Comparison of ENCODE assay signal across 26 cellular contexts in genomic region chr5:74403771-74404170, GRCh38.
"Had no signal": no experiment of that assay in that cellular context is flagged by ENCODE, and none has a peak within 500 bp of the region (broad histone marks: within the 10 kb centered on the region; RNA-seq: fewer than 3 reads in every experiment).

No MANE protein-coding gene starts in this region.

- H3K27ac Mint-ChIP-seq: naive B cell; nephron progenitor cell; neural progenitor cell; stimulated activated naive B cell treated with anti-CD40 and anti-IgM and Interleukin-4, amounts not matched to agents 10 μg/mL and 1 μg/mL and 100 μg/mL, for 72 hours had no signal

- H3K36me3 ChIP-seq: heart right ventricle, lower lobe of right lung, neural progenitor cell, neutrophil, right atrium auricular region, right lobe of liver, stomach, thyroid gland, transverse colon, upper lobe of right lung had no signal

- H3K4me1 ChIP-seq: neural progenitor cell, right atrium auricular region, thyroid gland, upper lobe of right lung had no signal

- H3K27me3 ChIP-seq: heart right ventricle, hepatocyte, neural progenitor cell, neutrophil, right atrium auricular region, right lobe of liver, stomach, testis, thyroid gland, transverse colon, upper lobe of right lung had no signal

- H3K9me3 ChIP-seq: lower lobe of right lung, neutrophil, right atrium auricular region, right lobe of liver, stomach, testis, thyroid gland, transverse colon, upper lobe of right lung had no signal

- ATAC-seq: left cardiac atrium; left lobe of liver; lower lobe of right lung; right lobe of liver; stimulated activated naive B cell treated with anti-CD40 and anti-IgM and Interleukin-4, amounts not matched to agents 10 μg/mL and 1 μg/mL and 100 μg/mL, for 72 hours; stimulated activated naive CD8-positive, alpha-beta T cell treated with anti-CD3 and anti-CD28 coated beads, Interleukin-15, Interleukin-2, amounts not matched to agents 100 U/mL and 50 U/mL, for 24 hours; upper lobe of right lung had no signal

- H3K4me1 Mint-ChIP-seq: naive B cell had no signal

- H3K4me3 ChIP-seq: heart right ventricle, hepatocyte, lower lobe of right lung, neural progenitor cell, right atrium auricular region, right lobe of liver, stomach, testis, thyroid gland, transverse colon, upper lobe of right lung had no signal

- H3K27ac ChIP-seq: heart right ventricle, hepatocyte, lower lobe of right lung, neural progenitor cell, neutrophil, right atrium auricular region, right lobe of liver, stomach, thyroid gland, transverse colon, upper lobe of right lung had no signal

- H3K4me3 Mint-ChIP-seq: naive B cell; nephron progenitor cell; neural progenitor cell; stimulated activated naive B cell treated with anti-CD40 and anti-IgM and Interleukin-4, amounts not matched to agents 10 μg/mL and 1 μg/mL and 100 μg/mL, for 72 hours had no signal

- DNase-seq: heart right ventricle; kidney glomerular epithelial cell; left cardiac atrium; lower lobe of right lung; mammary epithelial cell; mesenchymal stem cell; naive B cell; nephron progenitor cell; occipital lobe; right lobe of liver; stimulated activated CD4-positive, alpha-beta T cell treated with anti-CD3 and anti-CD28 coated beads, Interleukin-12 subunit alpha, Interleukin-12 subunit beta, amount 100 ng/mL, for 4 hours; stimulated activated CD4-positive, alpha-beta T cell treated with anti-CD3 and anti-CD28 coated beads, Interleukin-15, amount 100 ng/mL, for 24 hours; stimulated activated CD4-positive, alpha-beta T cell treated with anti-CD3 and anti-CD28 coated beads, Interleukin-2, amount 100 ng/mL, for 24 hours; stimulated activated CD4-positive, alpha-beta T cell treated with anti-CD3 and anti-CD28 coated beads, Interleukin-4, amount 100 ng/mL, for 1 hour; stimulated activated naive B cell treated with anti-CD40 and anti-IgM and Interleukin-4, amounts not matched to agents 10 μg/mL and 1 μg/mL and 100 μg/mL, for 72 hours; stimulated activated naive CD8-positive, alpha-beta T cell treated with anti-CD3 and anti-CD28 coated beads, Interleukin-15, Interleukin-2, amounts not matched to agents 100 U/mL and 50 U/mL, for 24 hours; stomach; testis; thyroid gland; transverse colon; upper lobe of right lung had no signal

- H3K36me3 Mint-ChIP-seq: naive B cell; neural progenitor cell; stimulated activated naive B cell treated with anti-CD40 and anti-IgM and Interleukin-4, amounts not matched to agents 10 μg/mL and 1 μg/mL and 100 μg/mL, for 72 hours had no signal
